Comparison of ENCODE assay signal across 11 cellular contexts in genomic region chr13:19525634-19526033, GRCh38. TPM values are rescaled to one million over a fixed set of nuclear protein-coding genes. Genes with fewer than 3 reads are reported as not detected.
DNase-seq lines count a peak whose midpoint lies in the region; ATAC-seq, FAIRE-seq and TF ChIP-seq lines count a peak whose summit lies in the region.
"Not testable (repeated sequence)": the region's sequence is repeated elsewhere in the genome, so short reads cannot be mapped to it uniquely, and the experiment has no call there.
"Had no signal": no experiment of that assay in that cellular context is flagged by ENCODE, and none has a peak within 500 bp of the region (broad histone marks: within the 10 kb centered on the region; RNA-seq: fewer than 3 reads in every experiment).

No MANE protein-coding gene starts in this region.

- POLR2A ChIA-PET in GM12878 (lab: Charles Lee) = not testable (repeated sequence)

- H3K27me3 ChIP-seq in GM12878 (replicated peaks in 1 of 2; ENCODE audit: control insufficient read depth in 2 of 2, insufficient read depth in 2 of 2, low read length in 1 of 2) = not testable (repeated sequence)

- in situ Hi-C loops in GM12878 (cut with MboI) = not testable (repeated sequence)

- not testable (repeated sequence) for H3K9ac ChIP-seq in GM12878 (ENCODE audit: control insufficient read depth, insufficient read depth, low read length)

- not testable (repeated sequence) for TF ChIP-seq POLR2A in GM12878 (IDR thresholded peaks at IDR 0.05; ENCODE audit: low read depth, low read length)

- RAD21 ChIA-PET in GM12878 (lab: Charles Lee; ENCODE audit: unreplicated experiment) = not testable (repeated sequence)

- H3K36me3 ChIP-seq in GM12878 (ENCODE audit: control insufficient read depth in 2 of 2, insufficient read depth in 2 of 2, low read length in 1 of 2) = not testable (repeated sequence)

- peak; percentile 7 for FAIRE-seq in GM12878 (lab: Jason Lieb, UNC)

- SMC1A ChIA-PET in GM12878 (lab: Charles Lee; ENCODE audit: uncharacterized antibody, unreplicated experiment) = not testable (repeated sequence)

- CTCF ChIA-PET in GM12878 (lab: Yijun Ruan, JAX) = not testable (repeated sequence)

- H3K9me3 ChIP-seq in GM12878 (replicated peaks; ENCODE audit: control insufficient read depth, insufficient read depth, low read length) = not testable (repeated sequence)

- TF ChIP-seq CTCF in GM12878 (IDR thresholded peaks at IDR 0.05 in 2 of 3, conservative IDR thresholded peaks at IDR 0.05 in 1 of 3; ENCODE audit: control insufficient read depth in 2 of 3, extremely low read depth in 1 of 3, insufficient read depth in 1 of 3, low read depth in 3 of 3, low read length in 3 of 3) = not testable (repeated sequence)

- intact Hi-C loops in GM12878 (cut with micrococcal nuclease; ENCODE audit: unreplicated experiment) = not testable (repeated sequence)

- H4K20me1 ChIP-seq in GM12878 (ENCODE audit: control insufficient read depth, insufficient read depth) = not testable (repeated sequence)

- H2AFZ ChIP-seq in GM12878 (ENCODE audit: control insufficient read depth, low read depth, low read length) = not testable (repeated sequence)

- H3K4me1 ChIP-seq in GM12878 (ENCODE audit: control insufficient read depth, insufficient read depth, low read length) = not testable (repeated sequence)

- H3K27ac ChIP-seq in GM12878 (ENCODE audit: control insufficient read depth, insufficient read depth) = not testable (repeated sequence)

- not testable (repeated sequence) for H3K79me2 ChIP-seq in GM12878 (ENCODE audit: control insufficient read depth, insufficient read depth, low read length)

- not testable (repeated sequence) for TF ChIP-seq EP300 in GM12878 (IDR thresholded peaks at IDR 0.05; ENCODE audit: borderline replicate concordance in 1 of 2, control insufficient read depth in 1 of 2, low read depth in 2 of 2, low read length in 2 of 2)

- H3K4me3 ChIP-seq in GM12878 = not testable (repeated sequence)

- not testable (repeated sequence) for BruUV-seq in GM12878 (replicated peaks; lab: Mats Ljungman, UMichigan)

- ATAC-seq in GM18517 (IDR thresholded peaks at IDR 0.05; ENCODE audit: unreplicated experiment) (peak; percentile 78), GM19328 (IDR thresholded peaks at IDR 0.05; ENCODE audit: unreplicated experiment) (peak; percentile 62), GM21423 (IDR thresholded peaks at IDR 0.05; ENCODE audit: unreplicated experiment) (peak; percentile 46), HG02588 (IDR thresholded peaks at IDR 0.05; ENCODE audit: unreplicated experiment) (peak; percentile 71), HG02884 (IDR thresholded peaks at IDR 0.05; ENCODE audit: unreplicated experiment) (peak; percentile 72), HG03354 (IDR thresholded peaks at IDR 0.05; ENCODE audit: poor library complexity, severe bottlenecking, unreplicated experiment) (peak; percentile 63), GM12878 (peak; percentile 72)

- TF ChIP-seq RAD21 in GM12878 (IDR thresholded peaks at IDR 0.05; ENCODE audit: insufficient read depth, low read depth, low read length) = not testable (repeated sequence)

- not testable (repeated sequence) for DNase-seq in GM12878 (ENCODE audit: low read depth, low spot score)

- 0 out of 2 replicates have a peak overlapping the region, but pooled peaks have one; percentile 7 for H3K4me2 ChIP-seq in GM12878 (ENCODE audit: control insufficient read depth, insufficient read depth)

TF ChIP-seq in GM12878, 131 proteins besides CTCF, POLR2A, EP300 and RAD21:
- TF ChIP-seq SPI1 (IDR thresholded peaks at IDR 0.05; ENCODE audit: borderline replicate concordance, insufficient read depth, low read depth, low read length) = peak; percentile 32; the same call in 1 of the 2 replicates

RNA-seq across cellular contexts. Expression of gene TPTE2, which starts 35.7 kb away (rescaled TPM):
- 0.76 and 0.94 TPM in 2 replicates for total RNA-seq in GM12878 (2013; cell fraction: nucleolus; rRNA removed)
- total RNA-seq in GM12878 (2014; rRNA removed) = 0.38 and 0.56 TPM in 2 replicates
- total RNA-seq in GM12878 (2014; rRNA removed; fragmentation: Illumina TruSeq; extraction: Trizol) = 1.2 TPM in 2 replicates
- 0.96 and 1.1 TPM in 2 replicates for total RNA-seq in GM12878 (2021)
- polyA plus RNA-seq in GM12878 (2011; ENCODE audit: low read depth) = 0.29 TPM
- polyA plus RNA-seq in GM12878 (2011; rRNA removed) = 0.31 and 0.71 TPM in 2 replicates
- 0.08 and 0.09 TPM in 2 replicates for polyA plus RNA-seq in GM12878 (2011; cell fraction: cytosol; rRNA removed)
- polyA plus RNA-seq in GM12878 (2011; cell fraction: nucleus; rRNA removed) = 0.57 and 0.82 TPM in 2 replicates
- 0.77 and 0.96 TPM in 2 replicates for polyA plus RNA-seq in GM12878 (2012)
- polyA plus RNA-seq in GM12878 (2014; fragmentation: Illumina TruSeq; extraction: Trizol) = 1.5 and 1.6 TPM in 2 replicates
- 1 to 10 TPM; 1.2 to 1.9 TPM for polyA plus RNA-seq in GM12878 (2014; fragmentation: Nextera tagmentation; extraction: Ambion mirVana)
- polyA plus RNA-seq in GM12878 (2014; rRNA removed) = 0.52 and 0.92 TPM in 2 replicates
- polyA plus RNA-seq in GM12878 (2016; fragmentation: Nextera tagmentation; extraction: Ambion mirVana) = 1 to 10 TPM in 1 of 2 experiments, under 1 TPM in 1; 0.83 to 1.3 TPM
- polyA minus RNA-seq in GM12878 (2011; rRNA and poly(A)+ RNA removed) = not detected in 2 replicates
- not detected in 2 replicates for polyA minus RNA-seq in GM12878 (2011; cell fraction: cytosol; rRNA and poly(A)+ RNA removed)
- polyA minus RNA-seq in GM12878 (2011; cell fraction: nucleus; rRNA and poly(A)+ RNA removed) = not detected in 2 replicates
- total RNA-seq: CD8-positive, alpha-beta memory T cell; H7; HT1080; Right ventricle myocardium superior had no signal
- polyA plus RNA-seq: CD8-positive, alpha-beta memory T cell had no signal
